ENCODE assay signal across 1 cellular context in the genomic region with DNA sequence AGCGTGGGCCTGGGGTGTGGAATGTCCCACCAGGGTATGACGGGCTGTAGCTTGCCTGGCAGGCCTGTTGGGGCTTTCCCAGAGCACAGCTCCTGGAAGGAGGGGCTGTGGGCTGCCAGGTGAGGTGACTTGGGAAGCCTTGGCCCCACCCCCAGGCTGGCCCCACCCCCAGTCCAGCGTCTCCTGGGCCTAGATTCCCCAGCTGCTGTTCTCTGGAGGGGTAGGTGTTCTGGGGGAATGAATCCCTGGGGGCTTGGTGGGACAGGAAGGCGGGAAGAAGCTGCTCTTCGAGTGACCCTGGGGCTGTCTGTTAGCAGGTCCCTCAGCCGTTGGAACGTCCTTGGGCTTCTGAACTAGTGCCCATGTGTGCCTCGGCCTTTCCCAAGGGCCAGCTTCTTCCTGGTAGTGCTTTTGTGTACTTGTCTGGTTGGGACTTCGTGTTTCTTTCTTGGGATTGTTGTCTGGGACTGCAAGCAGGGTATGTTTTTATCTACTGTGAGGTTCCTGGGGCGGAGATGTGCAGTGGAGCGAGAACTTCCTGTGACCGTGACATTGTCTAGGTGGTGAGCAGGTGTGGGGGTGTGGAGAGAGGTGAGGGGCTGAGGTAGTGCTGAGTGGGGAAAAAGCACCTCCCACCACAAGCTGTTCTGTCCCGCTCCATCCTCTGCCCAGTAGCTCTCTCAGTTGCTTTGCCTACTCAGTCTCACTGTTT.
TF ChIP-seq lines count a peak whose summit lies in the region.

No MANE protein-coding gene starts in this region.

TF ChIP-seq in IMR-90, 13 proteins besides CTCF, POLR2A, EP300 and RAD21 (continued from another document):
- TF ChIP-seq, protein P1, sequence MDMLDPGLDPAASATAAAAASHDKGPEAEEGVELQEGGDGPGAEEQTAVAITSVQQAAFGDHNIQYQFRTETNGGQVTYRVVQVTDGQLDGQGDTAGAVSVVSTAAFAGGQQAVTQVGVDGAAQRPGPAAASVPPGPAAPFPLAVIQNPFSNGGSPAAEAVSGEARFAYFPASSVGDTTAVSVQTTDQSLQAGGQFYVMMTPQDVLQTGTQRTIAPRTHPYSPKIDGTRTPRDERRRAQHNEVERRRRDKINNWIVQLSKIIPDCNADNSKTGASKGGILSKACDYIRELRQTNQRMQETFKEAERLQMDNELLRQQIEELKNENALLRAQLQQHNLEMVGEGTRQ (IDR thresholded peaks at IDR 0.05; ENCODE audit: low read depth, low read length) = no peak
- TF ChIP-seq MAFK (IDR thresholded peaks at IDR 0.05; ENCODE audit: low read depth, low read length) (no peak), FOS (IDR thresholded peaks at IDR 0.05; ENCODE audit: low read depth, low read length) (no peak), BHLHE40 (IDR thresholded peaks at IDR 0.05; ENCODE audit: low read depth, low read length) (no peak), CEBPB (IDR thresholded peaks at IDR 0.05; ENCODE audit: low read depth, low read length) (no peak), CHD1 (IDR thresholded peaks at IDR 0.05; ENCODE audit: low read depth, low read length) (no peak), MXI1 (IDR thresholded peaks at IDR 0.05; ENCODE audit: borderline replicate concordance, low read depth, low read length) (no peak), RCOR1 (IDR thresholded peaks at IDR 0.05; ENCODE audit: insufficient replicate concordance, low read length) (no peak)
- TF ChIP-seq, protein P2, sequence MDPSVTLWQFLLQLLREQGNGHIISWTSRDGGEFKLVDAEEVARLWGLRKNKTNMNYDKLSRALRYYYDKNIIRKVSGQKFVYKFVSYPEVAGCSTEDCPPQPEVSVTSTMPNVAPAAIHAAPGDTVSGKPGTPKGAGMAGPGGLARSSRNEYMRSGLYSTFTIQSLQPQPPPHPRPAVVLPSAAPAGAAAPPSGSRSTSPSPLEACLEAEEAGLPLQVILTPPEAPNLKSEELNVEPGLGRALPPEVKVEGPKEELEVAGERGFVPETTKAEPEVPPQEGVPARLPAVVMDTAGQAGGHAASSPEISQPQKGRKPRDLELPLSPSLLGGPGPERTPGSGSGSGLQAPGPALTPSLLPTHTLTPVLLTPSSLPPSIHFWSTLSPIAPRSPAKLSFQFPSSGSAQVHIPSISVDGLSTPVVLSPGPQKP (IDR thresholded peaks at IDR 0.05; ENCODE audit: borderline replicate concordance, low read depth, low read length) = no peak
TF ChIP-seq in IMR-90: peak in this region for 0.
